16 cellular contexts compared by ENCODE assay signal in the genomic region with DNA sequence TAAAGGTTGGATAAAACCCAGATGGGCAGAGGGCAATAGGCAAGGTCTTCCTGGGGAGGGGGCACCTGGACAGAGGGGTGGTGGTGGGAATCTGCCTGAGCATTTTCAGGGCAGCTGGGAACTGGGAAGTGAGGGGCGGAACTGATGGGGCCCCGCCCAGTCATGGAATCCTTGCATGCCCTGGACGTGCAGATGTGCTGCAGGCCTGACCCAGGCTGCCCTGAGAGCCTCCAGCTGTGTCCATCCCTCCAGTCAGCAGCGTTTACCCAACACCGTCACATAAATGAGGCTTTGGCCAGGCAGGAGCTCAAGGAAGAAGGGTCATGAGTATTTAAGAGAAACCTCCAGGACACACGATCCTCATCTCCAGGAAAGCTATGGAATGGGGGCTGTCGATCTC.
DNase-seq lines count a peak whose midpoint lies in the region; ATAC-seq and TF ChIP-seq lines count a peak whose summit lies in the region.
"Had no signal": no experiment of that assay in that cellular context is flagged by ENCODE, and none has a peak within 500 bp of the region (broad histone marks: within the 10 kb centered on the region; RNA-seq: fewer than 3 reads in every experiment).

No MANE protein-coding gene starts in this region.

- H3K9me3 ChIP-seq in ovary: no peaks in the 10 kb centered on the region
- H3K9me3 ChIP-seq: A549, thyroid gland had no signal

- H3K27ac ChIP-seq in ovary: peak overlapping the region; percentile 45 to 91
- H3K27ac ChIP-seq: A549 had no signal

- H3K36me3 ChIP-seq in ovary: no peaks in the 10 kb centered on the region
- H3K36me3 ChIP-seq: thyroid gland had no signal

- peaks cover 66% of the 10 kb centered on the region for H3K4me1 ChIP-seq in ovary (ENCODE audit: insufficient read depth)

- H3K27me3 ChIP-seq in ovary: no peaks in the 10 kb centered on the region
- H3K27me3 ChIP-seq: thyroid gland had no signal

- no peak for TF ChIP-seq CTCF in foreskin fibroblast (IDR thresholded peaks at IDR 0.05; ENCODE audit: low read depth, low read length)
- TF ChIP-seq CTCF in ovary (IDR thresholded peaks at IDR 0.05): no peak

- ATAC-seq in HG02642 (IDR thresholded peaks at IDR 0.05; ENCODE audit: poor library complexity, unreplicated experiment): no peak

- intact Hi-C loops in ovary (cut with DNase I): no loop called here

- WGBS in ovary, 3 donors: 9 to 20% (median 13%) methylated on average over 7 of the region's 7 CpGs

- no peak for TF ChIP-seq POLR2A in ovary (IDR thresholded peaks at IDR 0.05)

- no peak for TF ChIP-seq EP300 in ovary (IDR thresholded peaks at IDR 0.05)

- DNase-seq in AG08395 (ENCODE audit: low spot score) (peak; percentile 47), RPMI7951 (ENCODE audit: low read depth) (peak; percentile 25), foreskin fibroblast (peak; percentile 79 to 85), ovary (peak; percentile 55 to 78 (median 69)), cerebellar nuclear complex (lab: John Stamatoyannopoulos, UW) (no peak), NCI-H82 treated with DMSO at 0.1 percent for 48 hours (lab: John Stamatoyannopoulos, UW; ENCODE audit: unreplicated experiment) (no peak)
- DNase-seq in stimulated activated CD4-positive, alpha-beta T cell treated with anti-CD3 and anti-CD28 coated beads, Interleukin-15, amount 100 ng/mL, for 24 hours: no peak
- DNase-seq: activated CD4-positive, alpha-beta T cell treated with anti-CD3 and anti-CD28 coated beads for 4 hours; activated CD8-positive, alpha-beta memory T cell treated with anti-CD3 and anti-CD28 coated beads, Interleukin-2, amount 50 U/mL, for 48 hours; activated naive CD4-positive, alpha-beta T cell treated with anti-CD3 and anti-CD28 coated beads, Interleukin-2, amount 50 U/mL, for 16 hours; CD8-positive, alpha-beta memory T cell; H7; stimulated activated CD4-positive, alpha-beta T cell treated with anti-CD3 and anti-CD28 coated beads, Interleukin-4, amount 100 ng/mL, for 4 hours; thyroid gland had no signal

- H3K4me3 ChIP-seq in foreskin fibroblast (ENCODE audit: low read depth in 1 of 2, low read length in 2 of 2) (no peak overlapping the region), ovary (no peak overlapping the region)
- H3K4me3 ChIP-seq: A549, thyroid gland had no signal

Comparison
In these comparisons a context has a peak if more than half of its experiments do, and no peak if none do; other contexts are left out.
1. DNase-seq: peak in AG08395 (single experiment), RPMI7951 (single experiment), foreskin fibroblast (2 of 2) and ovary (5 of 5); none in cerebellar nuclear complex (0 of 2), stimulated activated CD4-positive, alpha-beta T cell treated with anti-CD3 and anti-CD28 coated beads, Interleukin-15, amount 100 ng/mL, for 24 hours (single experiment) and NCI-H82 treated with DMSO at 0.1 percent for 48 hours (single experiment).